ENCODE assay signal across 8 cellular contexts in the genomic region with DNA sequence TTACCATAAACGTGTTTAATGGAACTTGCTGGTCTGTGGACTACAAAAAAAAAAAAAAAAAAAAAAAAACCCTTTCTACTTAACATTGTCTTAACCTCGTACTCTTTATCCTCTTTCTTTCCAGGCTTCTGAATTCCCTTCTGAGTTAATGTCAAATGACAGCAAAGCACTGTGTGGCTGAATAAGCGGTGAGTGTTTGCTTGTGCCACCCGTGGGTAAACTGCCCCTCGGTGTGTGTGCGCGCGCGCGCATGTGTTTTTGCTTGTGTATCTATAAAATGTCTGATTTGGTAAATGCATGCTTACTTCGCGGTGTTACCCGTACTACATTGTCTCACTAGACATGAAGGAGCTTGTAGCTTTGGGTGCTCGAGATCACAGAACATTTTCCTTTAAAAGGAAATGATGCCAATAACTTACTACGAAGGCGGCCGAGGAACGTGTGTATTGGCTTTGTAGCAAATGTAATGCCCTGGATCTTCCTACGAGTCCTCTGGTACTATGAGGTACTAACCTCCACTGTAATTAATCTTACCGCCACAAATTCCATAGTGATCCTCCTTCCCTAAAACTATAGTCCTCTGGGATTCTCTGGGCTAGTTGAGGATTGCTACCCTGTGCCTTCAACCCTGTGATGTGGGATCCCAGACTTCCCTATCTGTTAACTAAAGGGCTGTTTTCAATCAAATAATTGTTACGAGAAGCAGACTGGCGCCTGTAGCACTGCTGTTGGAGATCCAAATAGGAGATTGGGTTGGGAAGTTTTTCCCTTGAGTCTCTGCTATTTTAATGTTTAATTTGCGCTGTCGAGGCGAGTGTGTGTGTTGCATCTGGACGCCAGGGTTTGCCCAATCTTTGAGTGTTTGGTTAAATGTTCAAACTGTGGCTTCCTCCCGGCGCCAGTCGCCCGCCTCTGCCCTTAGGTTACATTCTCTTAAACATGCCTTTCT. TPM values are rescaled to one million over a fixed set of nuclear protein-coding genes. Genes with fewer than 3 reads are reported as not detected.
DNase-seq lines count a peak whose midpoint lies in the region; ATAC-seq, FAIRE-seq and TF ChIP-seq lines count a peak whose summit lies in the region.

No MANE protein-coding gene starts in this region.

- TF ChIP-seq RAD21 in HepG2 (CRISPR knock-in tag; IDR thresholded peaks at IDR 0.05) = peak; percentile 22; the same call in 1 of the 2 replicates

- TF ChIP-seq CTCF in NB4 (IDR thresholded peaks at IDR 0.05; ENCODE audit: low read depth, low read length) (no peak), HepG2 (CRISPR knock-in tag; IDR thresholded peaks at IDR 0.05) (no peak), GM20000 (IDR thresholded peaks at IDR 0.05; ENCODE audit: extremely low read depth, missing control alignments) (no peak)

- peaks cover 36% of the 10 kb centered on the region for H3K79me2 ChIP-seq in HepG2 (ENCODE audit: insufficient read depth, low read length)

- POLR2A ChIA-PET in HepG2 (lab: Yijun Ruan, JAX) = interaction anchor here (0.7 to 7.2 kb wide), 31 partner anchors 13 to 1255 kb away, joined by 3 to 354 read pairs (median 9); no protein-coding TSS in a partner anchor

- peak overlapping the region; percentile 95 for H3K27ac Mint-ChIP-seq in central memory CD8-positive, alpha-beta T cell (ENCODE audit: low read depth)
- peak overlapping the region; percentile 96 for H3K27ac Mint-ChIP-seq in stimulated activated effector memory CD8-positive, alpha-beta T cell treated with anti-CD3 and anti-CD28 coated beads, Interleukin-12 subunit alpha, Interleukin-12 subunit beta, amount 100 ng/mL, for 72 hours

- H3K9ac ChIP-seq in HepG2 (ENCODE audit: insufficient read depth, low read depth, low read length) = peak overlapping the region; percentile 96

- H3K27me3 ChIP-seq in HepG2 (ENCODE audit: control insufficient read depth in 1 of 2, insufficient read depth in 2 of 2, low read length in 2 of 2) = peaks cover 0 to 8% of the 10 kb centered on the region in 2 experiments; a peak in 1 of 5 replicates

- H3K9me3 ChIP-seq in HepG2 (ENCODE audit: low read length) = no peaks in the 10 kb centered on the region

- H3K4me2 ChIP-seq in HepG2 (ENCODE audit: low read depth, low read length) = peak overlapping the region; percentile 72

- no peak for TF ChIP-seq POLR2A in NB4 (IDR thresholded peaks at IDR 0.05; ENCODE audit: extremely low read depth, insufficient read length)
- peak in 1 of 2 experiments; percentile 32; a peak in 1 of 4 replicates for TF ChIP-seq POLR2A in HepG2 (IDR thresholded peaks at IDR 0.05; ENCODE audit: insufficient read depth in 1 of 2, low read depth in 2 of 2, low read length in 2 of 2)

- no peak for ATAC-seq in central memory CD8-positive, alpha-beta T cell (replicated peaks; ENCODE audit: extremely low read depth, poor library complexity, severe bottlenecking)
- ATAC-seq in HepG2 (no peak), HG02870 (IDR thresholded peaks at IDR 0.05; ENCODE audit: unreplicated experiment) (no peak)
- ATAC-seq in stimulated activated effector memory CD8-positive, alpha-beta T cell treated with anti-CD3 and anti-CD28 coated beads, Interleukin-12 subunit alpha, Interleukin-12 subunit beta, amount 100 ng/mL, for 72 hours = no peak

- H3K27ac ChIP-seq in HepG2 (ENCODE audit: extremely low read length, insufficient read depth, low read length) = peak overlapping the region; percentile 67

- WGBS in HepG2 (ENCODE audit: low lambda C conversion rate) = under 1% methylated on average over 30 of the region's 30 CpGs

- H3K27me3 Mint-ChIP-seq in central memory CD8-positive, alpha-beta T cell = no peaks in the 10 kb centered on the region

- no peak overlapping the region for H2AFZ ChIP-seq in HepG2 (ENCODE audit: low read length)

- H3K4me3 ChIP-seq in NB4 (ENCODE audit: low read depth, low read length) (peak overlapping the region; percentile 76), HepG2 (replicated peaks in 1 of 3; ENCODE audit: insufficient read depth in 1 of 3, low read depth in 2 of 3, low read length in 3 of 3) (peak overlapping the region; percentile 73 to 100 (median 100))

- FAIRE-seq in HepG2 (lab: Jason Lieb, UNC) = peak; percentile 54

- peak; percentile 26 for DNase-seq in DMS153 treated with DMSO at 0.1 percent for 48 hours (lab: John Stamatoyannopoulos, UW; ENCODE audit: unreplicated experiment)
- peak; percentile 66 for DNase-seq in NB4 (ENCODE audit: low read depth)
- DNase-seq in T-helper 9 cell = peak; percentile 41
- DNase-seq in central memory CD8-positive, alpha-beta T cell (ENCODE audit: low spot score in 2 of 2) = peak; percentile 32 to 40
- peak; percentile 72 for DNase-seq in HepG2 (ENCODE audit: low spot score)
- DNase-seq in stimulated activated effector memory CD8-positive, alpha-beta T cell treated with anti-CD3 and anti-CD28 coated beads, Interleukin-12 subunit alpha, Interleukin-12 subunit beta, amount 100 ng/mL, for 72 hours (ENCODE audit: low spot score in 2 of 2) = peak in 1 of 2 donors; percentile 73
- no peak for DNase-seq in GM20000 (ENCODE audit: low spot score)

- TF ChIP-seq EP300 in HepG2 (IDR thresholded peaks at IDR 0.05; ENCODE audit: low read depth in 2 of 2, low read length in 2 of 2) (0 out of 4 replicates have a peak, but pooled peaks of 1 of the 2 experiments have one; percentile 16), HepG2 (CRISPR knock-in tag; IDR thresholded peaks at IDR 0.05; ENCODE audit: borderline replicate concordance) (no peak)

- no peaks in the 10 kb centered on the region for H3K36me3 ChIP-seq in HepG2 (replicated peaks in 1 of 2; ENCODE audit: control insufficient read depth in 1 of 2, insufficient read depth in 2 of 2, low read length in 2 of 2)

- intact Hi-C loops in HepG2 (cut with micrococcal nuclease; ENCODE audit: unreplicated experiment) = loop anchor here (1.0 to 5.0 kb wide), 4 partner anchors 70 to 1586 kb away; no protein-coding TSS in a partner anchor

- H3K4me1 ChIP-seq in HepG2 (ENCODE audit: insufficient read depth, low read length) = peaks cover 18% of the 10 kb centered on the region

- peaks cover 21% of the 10 kb centered on the region for H4K20me1 ChIP-seq in HepG2 (ENCODE audit: insufficient read depth, low read length)

- TSS peak; percentile 79 for BruUV-seq in HepG2 (replicated peaks; lab: Mats Ljungman, UMichigan)

- CTCF ChIA-PET in HepG2 (lab: Yijun Ruan, JAX; ENCODE audit: low intra/inter-chr PET ratio, low total read pairs) = interaction anchor here (0.8 to 1.8 kb wide), 3 partner anchors 56 to 157 kb away, joined by 4 read pairs; no protein-coding TSS in a partner anchor

- H3K36me3 Mint-ChIP-seq in central memory CD8-positive, alpha-beta T cell (ENCODE audit: insufficient read depth) = peaks cover 43% of the 10 kb centered on the region
- peaks cover 62% of the 10 kb centered on the region for H3K36me3 Mint-ChIP-seq in stimulated activated effector memory CD8-positive, alpha-beta T cell treated with anti-CD3 and anti-CD28 coated beads, Interleukin-12 subunit alpha, Interleukin-12 subunit beta, amount 100 ng/mL, for 72 hours

- H3K4me3 Mint-ChIP-seq in central memory CD8-positive, alpha-beta T cell = peak overlapping the region; percentile 98
- peak overlapping the region; percentile 99 for H3K4me3 Mint-ChIP-seq in stimulated activated effector memory CD8-positive, alpha-beta T cell treated with anti-CD3 and anti-CD28 coated beads, Interleukin-12 subunit alpha, Interleukin-12 subunit beta, amount 100 ng/mL, for 72 hours

- H3K4me1 Mint-ChIP-seq in central memory CD8-positive, alpha-beta T cell = peaks cover 39% of the 10 kb centered on the region
- H3K4me1 Mint-ChIP-seq in stimulated activated effector memory CD8-positive, alpha-beta T cell treated with anti-CD3 and anti-CD28 coated beads, Interleukin-12 subunit alpha, Interleukin-12 subunit beta, amount 100 ng/mL, for 72 hours = peaks cover 40% of the 10 kb centered on the region

- H3K9me3 Mint-ChIP-seq in central memory CD8-positive, alpha-beta T cell = no peaks in the 10 kb centered on the region
- no peaks in the 10 kb centered on the region for H3K9me3 Mint-ChIP-seq in stimulated activated effector memory CD8-positive, alpha-beta T cell treated with anti-CD3 and anti-CD28 coated beads, Interleukin-12 subunit alpha, Interleukin-12 subunit beta, amount 100 ng/mL, for 72 hours

- in situ Hi-C loops in HepG2 (cut with HindIII; ENCODE audit: extremely low pct_ligation_motif_present, low pct_unique_long_range_greater_than_20kb) = no loop called here

TF ChIP-seq in HepG2, 621 proteins besides CTCF, POLR2A, EP300 and RAD21 (continues in another document):
- TF ChIP-seq ZFX (CRISPR knock-in tag; IDR thresholded peaks at IDR 0.05; ENCODE audit: low read depth) = peak; percentile 18; the same call in 1 of the 2 replicates
- peak; percentile 4; the same call in 1 of the 2 replicates for TF ChIP-seq HDAC1 (CRISPR knock-in tag; IDR thresholded peaks at IDR 0.05)
- TF ChIP-seq ZNF501 (CRISPR knock-in tag; IDR thresholded peaks at IDR 0.05) = 0 out of 2 replicates have a peak, but pooled peaks have one; percentile 17
- peak; percentile 38; the same call in 1 of the 2 replicates for TF ChIP-seq PHF21A (CRISPR knock-in tag; IDR thresholded peaks at IDR 0.05)
- TF ChIP-seq CEBPG (CRISPR knock-in tag; IDR thresholded peaks at IDR 0.05) = peak; percentile 52
- no peak for TF ChIP-seq FOXM1 (CRISPR knock-in tag; IDR thresholded peaks at IDR 0.05)

RNA-seq across cellular contexts. Expression of a gene that starts 1.1 kb away (rescaled TPM):
- 214 and 258 TPM in 2 replicates for total RNA-seq in HepG2 (2016; rRNA removed; fragmentation: Illumina TruSeq; extraction: Trizol)
- total RNA-seq in HepG2 (2016; cell fraction: cytosol; rRNA removed; fragmentation: Illumina TruSeq; extraction: Trizol; ENCODE audit: low read depth) = 123 and 125 TPM in 2 replicates
- total RNA-seq in HepG2 (2016; cell fraction: insoluble cytoplasmic fraction; rRNA removed; fragmentation: Illumina TruSeq; extraction: Trizol) = 231 and 299 TPM in 2 replicates
- 120 and 130 TPM in 2 replicates for total RNA-seq in HepG2 (2016; cell fraction: membrane; rRNA removed; fragmentation: Illumina TruSeq; extraction: Trizol)
- total RNA-seq in HepG2 (2016; cell fraction: nucleus; rRNA removed; fragmentation: Illumina TruSeq; extraction: Trizol) = 161 and 168 TPM in 2 replicates
- polyA plus RNA-seq in HepG2 (2011; rRNA removed) = 610 and 719 TPM in 2 replicates
- 553 and 655 TPM in 2 replicates for polyA plus RNA-seq in HepG2 (2011; cell fraction: cytosol; rRNA removed)
- polyA plus RNA-seq in HepG2 (2011; cell fraction: nucleus; rRNA removed) = 354 and 556 TPM in 2 replicates
- polyA plus RNA-seq in HepG2 (2012) = 144 and 150 TPM in 2 replicates
- polyA plus RNA-seq in HepG2 (2016; cell fraction: cytosol; fragmentation: Illumina TruSeq; extraction: Trizol; ENCODE audit: low read depth) = 39.6 and 40.9 TPM in 2 replicates
- 355 and 371 TPM in 2 replicates for polyA plus RNA-seq in HepG2 (2016; cell fraction: insoluble cytoplasmic fraction; fragmentation: Illumina TruSeq; extraction: Trizol; ENCODE audit: low read depth)
- polyA plus RNA-seq in HepG2 (2016; cell fraction: membrane; fragmentation: Illumina TruSeq; extraction: Trizol; ENCODE audit: low read depth) = 61.5 and 69.8 TPM in 2 replicates
- polyA plus RNA-seq in HepG2 (2016; cell fraction: nucleus; fragmentation: Illumina TruSeq; extraction: Trizol; ENCODE audit: insufficient read depth, low read depth) = 375 and 408 TPM in 2 replicates
- 143 and 451 TPM in 2 replicates for polyA minus RNA-seq in HepG2 (2011; rRNA and poly(A)+ RNA removed; ENCODE audit: low replicate concordance)
- 138 and 177 TPM in 2 replicates for polyA minus RNA-seq in HepG2 (2011; cell fraction: cytosol; rRNA and poly(A)+ RNA removed)
- 115 and 276 TPM in 2 replicates for polyA minus RNA-seq in HepG2 (2011; cell fraction: nucleus; rRNA and poly(A)+ RNA removed)
